18 cellular contexts compared by ENCODE assay signal in genomic region chr5:1657161-1657741, GRCh38.
DNase-seq lines count a peak whose midpoint lies in the region; ATAC-seq and TF ChIP-seq lines count a peak whose summit lies in the region.
"Had no signal": no experiment of that assay in that cellular context is flagged by ENCODE, and none has a peak within 500 bp of the region (broad histone marks: within the 10 kb centered on the region; RNA-seq: fewer than 3 reads in every experiment).

No MANE protein-coding gene starts in this region.

- H3K36me3 ChIP-seq in SK-N-SH (replicated peaks in 1 of 2; ENCODE audit: control insufficient read depth in 1 of 2, insufficient read depth in 2 of 2, low read length in 1 of 2), result no peaks in the 10 kb centered on the region

- peaks cover 7 to 10% of the 10 kb centered on the region in 2 experiments for H3K4me1 Mint-ChIP-seq in H9

- no peak for ATAC-seq in SK-N-SH treated with all-trans-retinoic acid at 6 μM for 48 hours
- no peak for ATAC-seq in sciatic nerve
- no peak for ATAC-seq in HG02885 (IDR thresholded peaks at IDR 0.05; ENCODE audit: poor library complexity, unreplicated experiment)
- ATAC-seq in HG03159 (IDR thresholded peaks at IDR 0.05; ENCODE audit: unreplicated experiment), result no peak
- ATAC-seq: HCT116, K562, Panc1 had no signal

- H4K20me1 ChIP-seq in SK-N-SH (ENCODE audit: insufficient read depth) (no peaks in the 10 kb centered on the region), H9 (ENCODE audit: control insufficient read depth, insufficient read depth, insufficient read length) (no peaks in the 10 kb centered on the region)

- H3K56ac ChIP-seq in H9 (ENCODE audit: insufficient read length, low read depth, low read length), result no peak overlapping the region

- H3K79me2 ChIP-seq in SK-N-SH (ENCODE audit: insufficient read depth), result no peaks in the 10 kb centered on the region
- H3K79me2 ChIP-seq in H9 (ENCODE audit: insufficient read depth, low read length), result no peaks in the 10 kb centered on the region

- no peak overlapping the region for H2BK5ac ChIP-seq in H9 (ENCODE audit: insufficient read length, low read length)

- TF ChIP-seq CTCF in SK-N-SH (IDR thresholded peaks at IDR 0.05) (no peak), H9 (conservative IDR thresholded peaks at IDR 0.05) (no peak)

- H3K27ac Mint-ChIP-seq in H9, result 0 out of 7 replicates have a peak overlapping the region, but pooled peaks of 1 of the 3 experiments have one; percentile 7

- H3K27me3 ChIP-seq in SK-N-SH (ENCODE audit: insufficient read depth) (peaks cover 86% of the 10 kb centered on the region), H9 (ENCODE audit: insufficient read depth, low read length) (no peaks in the 10 kb centered on the region; the same call in 1 of the 2 replicates)

- no peak overlapping the region for H3T11ph ChIP-seq in H9 (ENCODE audit: low read length)

- intact Hi-C loops in sciatic nerve (cut with DNase I), result no loop called here

- CTCF ChIA-PET in SK-N-SH (lab: Yijun Ruan, JAX), result interaction anchor here (1.0 to 5.8 kb wide), 4 partner anchors 9 to 16 kb away, joined by 3 to 29 read pairs (median 4); no protein-coding TSS in a partner anchor

- POLR2A ChIA-PET in SK-N-SH (lab: Yijun Ruan, JAX), result no interaction called here

- H3K9me2 ChIP-seq in SK-N-SH, result no peaks in the 10 kb centered on the region

- no peak overlapping the region for H2AK5ac ChIP-seq in H9 (ENCODE audit: insufficient read length, low read length)

- H4K5ac ChIP-seq in H9 (ENCODE audit: insufficient read length, low read depth, low read length), result no peak overlapping the region

- H3K18ac ChIP-seq in H9 (ENCODE audit: insufficient read length, low read depth, low read length), result no peak overlapping the region

- H2BK12ac ChIP-seq in H9 (ENCODE audit: insufficient read length, low read depth, low read length), result no peak overlapping the region

- peaks cover 44% of the 10 kb centered on the region for H3K27me3 Mint-ChIP-seq in H9 (ENCODE audit: low read depth)

- no peak overlapping the region for H2BK15ac ChIP-seq in H9 (ENCODE audit: low read depth, low read length)

- H4K91ac ChIP-seq in H9 (ENCODE audit: insufficient read length, low read depth, low read length), result no peak overlapping the region

- no peak overlapping the region for H2AFZ ChIP-seq in SK-N-SH (ENCODE audit: low read depth)
- H2AFZ ChIP-seq in H9 (ENCODE audit: low read length), result no peak overlapping the region

- H3K9me3 Mint-ChIP-seq in H9, result peaks cover 0 to 2% of the 10 kb centered on the region in 2 experiments; a peak in 1 of 5 replicates

- no peaks in the 10 kb centered on the region; a peak in 1 of 4 replicates for H3K4me1 ChIP-seq in SK-N-SH (ENCODE audit: control insufficient read depth in 1 of 2, insufficient read depth in 2 of 2, low read depth in 1 of 2, low read length in 1 of 2)
- H3K4me1 ChIP-seq in H9 (ENCODE audit: insufficient read depth, low read length), result no peaks in the 10 kb centered on the region

- H3K9ac ChIP-seq in SK-N-SH, result no peak overlapping the region
- no peak overlapping the region for H3K9ac ChIP-seq in H9 (ENCODE audit: extremely low read depth, insufficient read length, low read length)

- 11% methylated on average over 13 of the region's 16 CpGs for WGBS in SK-N-SH (ENCODE audit: low lambda C conversion rate)
- no CpG with 5 or more reads among the region's 16 CpGs for WGBS in H9 (ENCODE audit: extremely low coverage, insufficient read length, low lambda C conversion rate)

- no peak overlapping the region for H3K4me3 ChIP-seq in SK-N-SH (ENCODE audit: low read depth in 2 of 2, low read length in 1 of 2)
- H3K4me3 ChIP-seq: K562 had no signal

- H4K8ac ChIP-seq in H9 (replicated peaks; ENCODE audit: insufficient read length, low read depth, low read length), result no peak overlapping the region

- TF ChIP-seq RAD21 in SK-N-SH (IDR thresholded peaks at IDR 0.05; ENCODE audit: low read length), result no peak

- no peaks in the 10 kb centered on the region for H3K9me3 ChIP-seq in SK-N-SH
- no peaks in the 10 kb centered on the region for H3K9me3 ChIP-seq in H9 (ENCODE audit: control insufficient read depth, low read depth, low read length)

- H3K27ac ChIP-seq in SK-N-SH (ENCODE audit: low read depth in 2 of 2, low read length in 1 of 2) (no peak overlapping the region), H9 (ENCODE audit: insufficient read length, low read depth, low read length) (no peak overlapping the region)
- H3K27ac ChIP-seq: 22Rv1, HL-60 had no signal

- H3K23me2 ChIP-seq in H9 (ENCODE audit: insufficient read length, low read depth, low read length, poor library complexity, severe bottlenecking), result no peaks in the 10 kb centered on the region

- H3F3A ChIP-seq in SK-N-SH (replicated peaks; ENCODE audit: insufficient read depth), result no peaks in the 10 kb centered on the region

- no peaks in the 10 kb centered on the region for H3K79me1 ChIP-seq in H9 (ENCODE audit: insufficient read depth, low read depth, low read length, poor library complexity, severe bottlenecking)

- H3K14ac ChIP-seq in H9 (ENCODE audit: insufficient read depth, low read length), result no peak overlapping the region

- H3K4ac ChIP-seq in H9 (ENCODE audit: low read depth, low read length), result no peak overlapping the region

- no peak overlapping the region for H3K4me3 Mint-ChIP-seq in H9

- no peaks in the 10 kb centered on the region for H3K36me3 Mint-ChIP-seq in H9 (ENCODE audit: insufficient read depth in 1 of 3, low read depth in 3 of 3)

- H3K23ac ChIP-seq in H9 (ENCODE audit: insufficient read length, low read depth, low read length), result no peak overlapping the region

- no peak for TF ChIP-seq EP300 in SK-N-SH (IDR thresholded peaks at IDR 0.05; ENCODE audit: borderline replicate concordance in 1 of 2, low read depth in 1 of 2, low read length in 1 of 2)

- H2BK120ac ChIP-seq in H9 (ENCODE audit: low read depth, low read length, poor library complexity, severe bottlenecking), result no peak overlapping the region

- no peak overlapping the region for H2BK20ac ChIP-seq in H9 (ENCODE audit: low read depth, low read length, poor library complexity, severe bottlenecking)

- H3K4me2 ChIP-seq in SK-N-SH (no peak overlapping the region), H9 (ENCODE audit: insufficient read depth, insufficient read length, low read length) (no peak overlapping the region)

- peak; percentile 24 for DNase-seq in SK-N-SH
- peak; percentile 20 for DNase-seq in H9
- DNase-seq in islet precursor cell, result peak; percentile 42
- peak; percentile 23 for DNase-seq in sciatic nerve (ENCODE audit: low spot score)
- no peak for DNase-seq in ureter (ENCODE audit: low spot score)
- DNase-seq: C1 segment of cervical spinal cord, EL, NCI-H2029 treated with DMSO at 0.1 percent for 48 hours, NCI-H510A treated with DMSO at 0.1 percent for 48 hours, SHP77 had no signal

TF ChIP-seq in SK-N-SH, 30 proteins besides CTCF, POLR2A, EP300 and RAD21 (continues in another document):
- TF ChIP-seq PBX3 (IDR thresholded peaks at IDR 0.05) (no peak), YY1 (IDR thresholded peaks at IDR 0.05; ENCODE audit: low read depth) (no peak), EZH2phosphoT487 (IDR thresholded peaks at IDR 0.05; ENCODE audit: borderline replicate concordance, low read depth) (no peak), CHD2 (IDR thresholded peaks at IDR 0.05; ENCODE audit: low read length, partially characterized antibody) (no peak)

TF ChIP-seq in SK-N-SH treated with all-trans-retinoic acid at 6 μM for 48 hours, 23 proteins besides CTCF, POLR2A, EP300 and RAD21 (continues in another document):
- TF ChIP-seq ZFP3 (CRISPR knock-in tag; IDR thresholded peaks at IDR 0.05) (no peak), OSR1 (CRISPR knock-in tag; IDR thresholded peaks at IDR 0.05) (no peak), ZNF565 (CRISPR knock-in tag; conservative IDR thresholded peaks at IDR 0.05; ENCODE audit: low read depth) (no peak), POU6F1 (CRISPR knock-in tag; IDR thresholded peaks at IDR 0.05; ENCODE audit: borderline replicate concordance, low read depth) (no peak), PATZ1 (CRISPR knock-in tag; IDR thresholded peaks at IDR 0.05; ENCODE audit: borderline replicate concordance) (no peak), ARNTL (CRISPR knock-in tag; IDR thresholded peaks at IDR 0.05; ENCODE audit: borderline replicate concordance, low read depth) (no peak)
